ENCODE assay signal across 8 cellular contexts in the genomic region with DNA sequence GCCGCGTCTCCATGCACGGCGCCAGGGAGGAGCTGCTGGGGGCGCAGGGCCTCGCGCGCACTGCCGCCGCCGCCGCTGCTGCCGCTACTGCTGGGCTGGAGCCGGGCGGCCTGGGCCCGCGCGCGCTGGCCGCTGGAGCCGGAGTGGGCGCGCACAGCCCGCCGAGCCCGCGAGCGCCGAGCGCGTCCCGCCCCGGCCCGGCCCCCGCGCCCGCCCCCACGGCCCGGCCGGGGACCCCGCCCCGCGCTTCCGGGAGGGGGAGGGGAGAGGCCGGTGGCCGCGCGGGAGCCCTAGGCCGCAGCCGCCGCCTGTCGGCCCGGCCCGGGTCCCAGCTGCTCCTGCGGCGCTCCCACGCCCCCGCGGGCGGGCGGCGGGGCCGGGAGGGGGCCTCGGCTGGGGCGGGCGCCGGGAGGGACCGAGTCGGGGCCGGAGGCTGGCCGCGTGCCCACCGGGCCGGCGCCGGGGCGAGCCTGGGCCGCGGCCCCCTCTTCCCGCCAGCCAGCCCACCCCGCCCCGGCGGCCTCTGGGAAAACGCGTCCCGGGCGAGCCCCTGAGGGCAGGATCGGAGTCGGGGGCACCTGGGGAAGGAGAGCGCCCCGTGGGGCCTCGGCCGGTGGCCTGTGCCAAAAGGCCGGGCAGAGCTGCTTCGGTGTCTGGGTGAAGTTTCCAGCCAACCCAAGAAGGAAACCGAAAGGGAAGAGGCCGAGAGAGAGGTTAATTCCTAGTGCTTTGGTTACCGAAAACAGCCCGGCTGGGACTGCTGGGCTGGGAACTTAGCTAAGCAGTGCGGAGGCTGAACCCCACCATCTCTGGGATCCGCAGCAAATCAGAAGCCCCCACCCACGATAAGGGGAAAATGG. TPM values are rescaled to one million over a fixed set of nuclear protein-coding genes. Genes with fewer than 3 reads are reported as not detected.
DNase-seq lines count a peak whose midpoint lies in the region; ATAC-seq, FAIRE-seq and TF ChIP-seq lines count a peak whose summit lies in the region.

A gene (minus strand): TSS at position 145 of the 860 bp plus-strand sequence. CDS start 321 bp downstream, outside the sequence.

- peaks cover 35 to 39% of the 10 kb centered on the region in 2 experiments for H3K79me2 ChIP-seq in H1 (ENCODE audit: control insufficient read depth in 1 of 2, insufficient read depth in 2 of 2, low read length in 2 of 2)

- DNase-seq in AG09309 (ENCODE audit: low read depth) = peak; percentile 45
- peak; percentile 89 for DNase-seq in NCI-H69 (lab: John Stamatoyannopoulos, UW)
- DNase-seq in activated CD8-positive, alpha-beta memory T cell treated with anti-CD3 and anti-CD28 coated beads for 48 hours (ENCODE audit: low read depth in 2 of 3, low spot score in 2 of 3) = peak in 2 of 3 experiments; percentile 40 to 57
- peak in 1 of 2 experiments; percentile 75 for DNase-seq in H1 (ENCODE audit: low read depth in 1 of 2, low spot score in 2 of 2)
- DNase-seq in mesenchymal stem cell = peak; percentile 92
- DNase-seq in stimulated activated CD8-positive, alpha-beta memory T cell treated with anti-CD3 and anti-CD28 coated beads, Interleukin-4, amount 100 ng/mL, for 48 hours = peak; percentile 72

- H2BK120ac ChIP-seq in H1 (replicated peaks; ENCODE audit: low read depth, low read length) (no peak within 1 kb of the TSS), mesenchymal stem cell (ENCODE audit: low read depth, low read length) (peak within 1 kb of the TSS; percentile 98)

- H3K4me2 ChIP-seq in H1 (ENCODE audit: insufficient read depth in 1 of 2, low read depth in 2 of 2, low read length in 2 of 2) (peak within 1 kb of the TSS; percentile 83 to 96), mesenchymal stem cell (ENCODE audit: low read length, poor library complexity, severe bottlenecking) (peak within 1 kb of the TSS; percentile 94)

- H3K36me3 ChIP-seq in H1 (ENCODE audit: control insufficient read depth in 2 of 4, insufficient read depth in 4 of 4, low read length in 3 of 4) (no peaks in the 10 kb centered on the region; a peak in 1 of 8 replicates), mesenchymal stem cell (ENCODE audit: control insufficient read depth in 1 of 2, insufficient read depth in 2 of 2, low read depth in 1 of 2, low read length in 2 of 2) (peaks cover 0 to 14% of the 10 kb centered on the region in 2 experiments)

- CTCF ChIA-PET in H1 (lab: Charles Lee; ENCODE audit: partially characterized antibody) = interaction anchor here (0.6 to 1.2 kb wide), 6 partner anchors 14 to 257 kb away, joined by 3 to 6 read pairs (median 3); no protein-coding TSS in a partner anchor

- H2AFZ ChIP-seq in H1 (ENCODE audit: low read length) = peak within 1 kb of the TSS; percentile 43; the same call in 1 of the 2 replicates
- H2AFZ ChIP-seq in mesenchymal stem cell (ENCODE audit: low read depth, low read length) = peak within 1 kb of the TSS; percentile 48

- no peak within 1 kb of the TSS for H2BK20ac ChIP-seq in H1 (ENCODE audit: low read length)

- POLR2A ChIA-PET in H1 (lab: Charles Lee; ENCODE audit: partially characterized antibody) = interaction anchor here (0.7 to 3.2 kb wide), 23 partner anchors 8 to 131 kb away, joined by 3 to 11 read pairs (median 3); no protein-coding TSS in a partner anchor

- peak within 1 kb of the TSS; percentile 8; the same call in 1 of the 2 replicates for H2BK5ac ChIP-seq in H1 (ENCODE audit: low read depth, low read length)
- H2BK5ac ChIP-seq in mesenchymal stem cell (ENCODE audit: low read depth, low read length, poor library complexity, severe bottlenecking) = peak within 1 kb of the TSS; percentile 70

- no peak within 1 kb of the TSS for H3K56ac ChIP-seq in H1 (replicated peaks; ENCODE audit: insufficient read length, low read depth, low read length)

- H2AK5ac ChIP-seq in H1 (ENCODE audit: low read depth, low read length) (no peak within 1 kb of the TSS), mesenchymal stem cell (ENCODE audit: low read length, severe bottlenecking) (peak within 1 kb of the TSS; percentile 16)

- H3K14ac ChIP-seq in H1 (ENCODE audit: insufficient read length) = no peak within 1 kb of the TSS
- peak within 1 kb of the TSS; percentile 90 to 94 for H3K14ac ChIP-seq in mesenchymal stem cell (ENCODE audit: low read length in 2 of 2)

- H3K18ac ChIP-seq in H1 (ENCODE audit: extremely low read depth, low read length) (peak within 1 kb of the TSS; percentile 84), mesenchymal stem cell (ENCODE audit: low read depth in 1 of 2, low read length in 2 of 2) (peak within 1 kb of the TSS; percentile 96 to 98)

- H3K23ac ChIP-seq in H1 (ENCODE audit: insufficient read length) (no peak within 1 kb of the TSS), mesenchymal stem cell (ENCODE audit: low read length in 2 of 2) (peak within 1 kb of the TSS; percentile 70 to 99)

- peak; percentile 40 for ATAC-seq in GM18519 (IDR thresholded peaks at IDR 0.05; ENCODE audit: low FRiP score, unreplicated experiment)
- peak; percentile 59 for ATAC-seq in HG02973 (IDR thresholded peaks at IDR 0.05; ENCODE audit: unreplicated experiment)

- FAIRE-seq in H1 (lab: Jason Lieb, UNC) = no peak

- H3K27ac ChIP-seq in H1 (ENCODE audit: low read depth, low read length) (peak within 1 kb of the TSS; percentile 83), mesenchymal stem cell (ENCODE audit: low read length, poor library complexity, severe bottlenecking) (peak within 1 kb of the TSS; percentile 82)

- H4K20me1 ChIP-seq in H1 (replicated peaks in 1 of 2; ENCODE audit: control insufficient read depth in 1 of 2, insufficient read depth in 2 of 2, low read length in 2 of 2) = peaks cover 3 to 8% of the 10 kb centered on the region in 2 experiments

- H3K4me1 ChIP-seq in H1 (replicated peaks in 1 of 4; ENCODE audit: control insufficient read depth in 3 of 4, insufficient read depth in 4 of 4, low read length in 3 of 4) = peaks cover 2 to 19% (median 5%) of the 10 kb centered on the region in 4 experiments
- H3K4me1 ChIP-seq in mesenchymal stem cell (ENCODE audit: control insufficient read depth, insufficient read depth, low read depth, low read length) = peaks cover 14% of the 10 kb centered on the region

- H4K91ac ChIP-seq in H1 (replicated peaks; ENCODE audit: insufficient read length, low read length) = peak within 1 kb of the TSS; percentile 0
- peak within 1 kb of the TSS; percentile 94 for H4K91ac ChIP-seq in mesenchymal stem cell (ENCODE audit: low read length)

- H3K9ac ChIP-seq in H1 (replicated peaks in 1 of 4; ENCODE audit: extremely low read depth in 1 of 4, low read depth in 3 of 4, low read length in 3 of 4) = peak within 1 kb of the TSS; percentile 76 to 98 (median 89)
- H3K9ac ChIP-seq in mesenchymal stem cell (ENCODE audit: low read length) = peak within 1 kb of the TSS; percentile 99

- H3K23me2 ChIP-seq in H1 (ENCODE audit: low read depth, low read length) = peaks cover 2% of the 10 kb centered on the region; the same call in 1 of the 2 replicates

- peak in 1 of 2 experiments; percentile 70; a peak in 1 of 3 replicates for TF ChIP-seq POLR2A in H1 (IDR thresholded peaks at IDR 0.05; ENCODE audit: control extremely low read depth in 1 of 2, low read depth in 2 of 2, low read length in 2 of 2)

- no peak for TF ChIP-seq EP300 in H1 (IDR thresholded peaks at IDR 0.05; ENCODE audit: borderline replicate concordance in 1 of 2, low read depth in 2 of 2, low read length in 2 of 2)

- no peak within 1 kb of the TSS for H3K4ac ChIP-seq in H1 (replicated peaks; ENCODE audit: insufficient read length, low read depth, low read length)
- peak within 1 kb of the TSS; percentile 94 to 99 for H3K4ac ChIP-seq in mesenchymal stem cell (ENCODE audit: low read depth in 1 of 2, low read length in 2 of 2)

- no peaks in the 10 kb centered on the region for H3K9me3 ChIP-seq in H1 (ENCODE audit: insufficient read depth in 2 of 2, low read depth in 1 of 2, low read length in 1 of 2)
- H3K9me3 ChIP-seq in mesenchymal stem cell (ENCODE audit: control insufficient read depth, low read length) = no peaks in the 10 kb centered on the region

- 1% methylated on average over 18 of the region's 102 CpGs; no CpG with 5 or more reads in 1 of the 2 experiments for WGBS in H1 (ENCODE audit: extremely low coverage in 1 of 2, insufficient coverage in 1 of 2, insufficient read length in 1 of 2, insufficient replicate concordance in 2 of 2, low coverage in 1 of 2, low lambda C conversion rate in 2 of 2, missing lambda C conversion rate in 1 of 2), 2 experiments
- WGBS in mesenchymal stem cell = under 1% methylated on average over 43 of the region's 102 CpGs

- H4K5ac ChIP-seq in H1 (ENCODE audit: insufficient read length, low read depth, low read length) = peak within 1 kb of the TSS; percentile 8

- peak within 1 kb of the TSS; percentile 81 for H3K4me3 ChIP-seq in AG09309 (ENCODE audit: control insufficient read depth, low read depth, low read length)
- H3K4me3 ChIP-seq in H1 (ENCODE audit: extremely low read depth in 1 of 4, insufficient read depth in 2 of 4, low read depth in 3 of 4, low read length in 4 of 4) = peak within 1 kb of the TSS; percentile 59 to 90 (median 83)
- H3K4me3 ChIP-seq in mesenchymal stem cell (ENCODE audit: insufficient read depth in 1 of 2, low read depth in 1 of 2, low read length in 2 of 2) = peak within 1 kb of the TSS; percentile 93 to 98

- no peak for TF ChIP-seq CTCF in AG09309 (IDR thresholded peaks at IDR 0.05; ENCODE audit: control insufficient read depth, insufficient read depth, low read depth, low read length, missing control alignments)
- TF ChIP-seq CTCF in H1 (IDR thresholded peaks at IDR 0.05; ENCODE audit: control extremely low read depth in 1 of 3, insufficient read depth in 1 of 3, low read depth in 1 of 3, low read length in 3 of 3) = no peak

- H3K27me3 ChIP-seq in H1 (replicated peaks in 1 of 4; ENCODE audit: control insufficient read depth in 3 of 4, extremely low read depth in 1 of 4, insufficient read depth in 3 of 4, low read length in 3 of 4) = no peaks in the 10 kb centered on the region
- H3K27me3 ChIP-seq in mesenchymal stem cell (ENCODE audit: control insufficient read depth in 1 of 2, insufficient read depth in 1 of 2, low read length in 2 of 2) = no peaks in the 10 kb centered on the region

- H2BK15ac ChIP-seq in H1 (ENCODE audit: low read length) (no peak within 1 kb of the TSS), mesenchymal stem cell (ENCODE audit: low read depth, poor library complexity, severe bottlenecking) (peak within 1 kb of the TSS; percentile 68)

- no peak for TF ChIP-seq RAD21 in H1 (IDR thresholded peaks at IDR 0.05 in 1 of 2, conservative IDR thresholded peaks at IDR 0.05 in 1 of 2; ENCODE audit: low read depth in 2 of 2, low read length in 2 of 2)

- H2BK12ac ChIP-seq in H1 (ENCODE audit: low read depth, low read length) = peak within 1 kb of the TSS; percentile 86; the same call in 1 of the 2 replicates
- H2BK12ac ChIP-seq in mesenchymal stem cell (ENCODE audit: low read length in 2 of 2) = peak within 1 kb of the TSS; percentile 77 to 90

- peak within 1 kb of the TSS; percentile 80 for H4K8ac ChIP-seq in H1 (ENCODE audit: extremely low read depth, insufficient read depth, low read length)
- H4K8ac ChIP-seq in mesenchymal stem cell (ENCODE audit: low read length) = peak within 1 kb of the TSS; percentile 99

- H3K79me1 ChIP-seq in H1 (ENCODE audit: low read depth, low read length) = peaks cover 3% of the 10 kb centered on the region
- H3K79me1 ChIP-seq in mesenchymal stem cell (replicated peaks; ENCODE audit: low read length, poor library complexity, severe bottlenecking) = peaks cover 2% of the 10 kb centered on the region

RNA-seq across cellular contexts. Expression of the gene that starts here (rescaled TPM):
- 142 and 143 TPM in 2 replicates for total RNA-seq in H1 (2021; fragmentation: NEBNext Ultra II Directional; extraction: Animal tissue kit (Norgen Biotek cat#: 25700))
- 61.1 and 62.8 TPM in 2 replicates for polyA plus RNA-seq in H1 (2011; rRNA removed)
- 59.9 TPM for polyA plus RNA-seq in H1 (2011; cell fraction: cytosol; rRNA removed)
- 54.6 TPM for polyA plus RNA-seq in H1 (2011; cell fraction: nucleus; rRNA removed)
- polyA plus RNA-seq in H1 (2012, experiment 1 of 2) = 84.4 to 107 TPM (median 87.3 TPM) in 4 replicates
- polyA plus RNA-seq in H1 (2012, experiment 2 of 2) = 100 TPM
- 112 TPM for polyA plus RNA-seq in H1 (2013, experiment 1 of 2)
- 113 TPM for polyA plus RNA-seq in H1 (2013, experiment 2 of 2)
- polyA minus RNA-seq in H1 (2011; rRNA and poly(A)+ RNA removed) = 32.0 and 40.7 TPM in 2 replicates
- polyA minus RNA-seq in H1 (2011; cell fraction: cytosol; rRNA and poly(A)+ RNA removed) = 35.3 TPM
- 34.1 TPM for polyA minus RNA-seq in H1 (2011; cell fraction: nucleus; rRNA and poly(A)+ RNA removed)
- polyA plus RNA-seq in mesenchymal stem cell (2013, experiment 1 of 2) = 136 TPM
- 138 TPM for polyA plus RNA-seq in mesenchymal stem cell (2013, experiment 2 of 2)
